Comparison of ENCODE assay signal across 16 cellular contexts in the genomic region with DNA sequence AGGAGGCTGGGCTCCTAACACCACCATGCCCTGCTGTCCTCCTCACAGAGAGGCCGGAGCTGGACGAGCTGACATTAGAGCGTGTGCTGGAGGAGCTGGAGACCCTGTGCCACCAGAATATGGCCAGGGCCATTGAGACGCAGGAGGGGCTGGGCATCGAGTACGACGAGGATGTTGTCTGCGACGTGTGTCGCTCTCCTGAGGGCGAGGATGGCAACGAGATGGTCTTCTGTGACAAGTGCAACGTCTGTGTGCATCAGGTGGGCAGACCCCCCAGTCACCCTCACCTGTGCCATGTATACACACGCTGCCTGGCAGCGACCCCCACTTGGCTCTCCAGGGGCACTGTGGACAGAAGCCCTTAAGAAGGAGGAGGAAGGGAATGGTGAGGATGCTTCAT. TPM values are rescaled to one million over a fixed set of nuclear protein-coding genes. Genes with fewer than 3 reads are reported as not detected.
A peak's percentile ranks its signal among the peaks of the same experiment; 100 is the strongest.
DNase-seq lines count a peak whose midpoint lies in the region; ATAC-seq and TF ChIP-seq lines count a peak whose summit lies in the region.
"Had no signal": no experiment of that assay in that cellular context is flagged by ENCODE, and none has a peak within 500 bp of the region (broad histone marks: within the 10 kb centered on the region; RNA-seq: fewer than 3 reads in every experiment).

No MANE protein-coding gene starts in this region.

- no peak overlapping the region for H2AFZ ChIP-seq in trophoblast cell (ENCODE audit: insufficient read depth, low read length, poor library complexity)

- no peak overlapping the region for H3K18ac ChIP-seq in trophoblast cell (ENCODE audit: low read length)

- no peak overlapping the region for H3K4me3 Mint-ChIP-seq in central memory CD8-positive, alpha-beta T cell

- WGBS in trophoblast cell (ENCODE audit: extremely low coverage, insufficient coverage, insufficient read length), result no CpG with 5 or more reads among the region's 15 CpGs

- H4K91ac ChIP-seq in trophoblast cell (ENCODE audit: low read depth, low read length), result no peak overlapping the region

- H3K79me1 ChIP-seq in trophoblast cell (ENCODE audit: low read length), result no peaks in the 10 kb centered on the region

- H3K27ac ChIP-seq in RWPE1 (peak overlapping the region; percentile 2; the same call in 1 of the 2 replicates), trophoblast cell (ENCODE audit: low read depth, low read length) (no peak overlapping the region)

- DNase-seq in activated naive CD4-positive, alpha-beta T cell treated with anti-CD3 and anti-CD28 coated beads, Interleukin-2, amount 50 U/mL, for 72 hours (ENCODE audit: low spot score in 2 of 2), result no peak
- no peak for DNase-seq in activated naive CD4-positive, alpha-beta T cell treated with anti-CD3 and anti-CD28 coated beads, Interleukin-2, amount 50 U/mL, for 16 hours
- DNase-seq in RWPE1 (ENCODE audit: low spot score) (no peak), trophoblast cell (no peak)
- DNase-seq in central memory CD8-positive, alpha-beta T cell (ENCODE audit: low spot score in 2 of 2), result no peak
- DNase-seq in activated effector memory CD4-positive, alpha-beta T cell treated with Interleukin-2 at 50 U/mL for 16 hours, result no peak
- DNase-seq: CD4-positive, CD25-positive, alpha-beta regulatory T cell; DMS79; KG1; NCI-H1092 treated with DMSO at 0.1 percent for 48 hours; NCI-H1436 treated with DMSO at 0.1 percent for 48 hours; NCI-H1930; NCI-H510A; NCI-H748 treated with DMSO at 0.1 percent for 48 hours had no signal

- peaks cover 4% of the 10 kb centered on the region in 2 donors for H3K9me3 Mint-ChIP-seq in activated naive CD4-positive, alpha-beta T cell treated with anti-CD3 and anti-CD28 coated beads, Interleukin-2, amount 50 U/mL, for 72 hours
- no peaks in the 10 kb centered on the region for H3K9me3 Mint-ChIP-seq in central memory CD8-positive, alpha-beta T cell
- H3K9me3 Mint-ChIP-seq: CD4-positive, CD25-positive, alpha-beta regulatory T cell had no signal

- no peak overlapping the region for H2AK5ac ChIP-seq in trophoblast cell (ENCODE audit: low read length)

- no peak overlapping the region for H3K4me2 ChIP-seq in trophoblast cell (ENCODE audit: low read length)

- H3K4me3 ChIP-seq in trophoblast cell (ENCODE audit: low read depth, low read length), result peak overlapping the region; percentile 10

- POLR2A ChIA-PET in RWPE1 (lab: Yijun Ruan, JAX; ENCODE audit: low non-redundant PET), result no interaction called here

- no peak overlapping the region for H3K4ac ChIP-seq in trophoblast cell (ENCODE audit: low read depth, low read length)

- no peaks in the 10 kb centered on the region for H3K4me1 ChIP-seq in trophoblast cell (ENCODE audit: control insufficient read depth in 1 of 2, insufficient read depth in 2 of 2, low read length in 2 of 2)

- H2BK5ac ChIP-seq in trophoblast cell (ENCODE audit: low read depth, low read length, poor library complexity), result no peak overlapping the region

- no peak overlapping the region for H3K14ac ChIP-seq in trophoblast cell (ENCODE audit: low read length)

- H3K9me3 ChIP-seq in trophoblast cell (ENCODE audit: insufficient read depth, low read depth, low read length), result peaks cover 6% of the 10 kb centered on the region

- no peak overlapping the region for H2BK12ac ChIP-seq in trophoblast cell (ENCODE audit: low read length)

- peaks cover 20 to 23% of the 10 kb centered on the region in 2 donors for H3K36me3 Mint-ChIP-seq in activated naive CD4-positive, alpha-beta T cell treated with anti-CD3 and anti-CD28 coated beads, Interleukin-2, amount 50 U/mL, for 72 hours
- peaks cover 50% of the 10 kb centered on the region for H3K36me3 Mint-ChIP-seq in central memory CD8-positive, alpha-beta T cell (ENCODE audit: insufficient read depth)

- peak overlapping the region; percentile 87 to 89 for H3K27ac Mint-ChIP-seq in activated naive CD4-positive, alpha-beta T cell treated with anti-CD3 and anti-CD28 coated beads, Interleukin-2, amount 50 U/mL, for 72 hours
- peak overlapping the region; percentile 38 for H3K27ac Mint-ChIP-seq in central memory CD8-positive, alpha-beta T cell (ENCODE audit: low read depth)

- no peaks in the 10 kb centered on the region for H3K27me3 ChIP-seq in trophoblast cell (ENCODE audit: insufficient read depth, low read length)

- no peak overlapping the region for H4K8ac ChIP-seq in trophoblast cell (ENCODE audit: low read depth, low read length)

- CTCF ChIA-PET in RWPE1 (lab: Yijun Ruan, JAX), result interaction anchor here (0.5 to 0.8 kb wide), 2 partner anchors 17 to 27 kb away, joined by 3 read pairs; no protein-coding TSS in a partner anchor

- peaks cover 15% of the 10 kb centered on the region for H3K4me1 Mint-ChIP-seq in central memory CD8-positive, alpha-beta T cell

- H3K9ac ChIP-seq in trophoblast cell (ENCODE audit: low read length), result no peak overlapping the region

- ATAC-seq in activated naive CD4-positive, alpha-beta T cell treated with anti-CD3 and anti-CD28 coated beads, Interleukin-2, amount 50 U/mL, for 72 hours, result no peak
- ATAC-seq in central memory CD8-positive, alpha-beta T cell (replicated peaks; ENCODE audit: extremely low read depth, poor library complexity, severe bottlenecking), result no peak
- ATAC-seq in HG03039 (IDR thresholded peaks at IDR 0.05; ENCODE audit: unreplicated experiment), result no peak
- ATAC-seq: Panc1 had no signal

- TF ChIP-seq CTCF in RWPE1 (conservative IDR thresholded peaks at IDR 0.05; ENCODE audit: low read depth), result no peak

- H3K23ac ChIP-seq in trophoblast cell (ENCODE audit: low read length), result no peak overlapping the region

- H3K27me3 Mint-ChIP-seq in central memory CD8-positive, alpha-beta T cell, result no peaks in the 10 kb centered on the region
- H3K27me3 Mint-ChIP-seq: CD4-positive, CD25-positive, alpha-beta regulatory T cell had no signal

- no peak overlapping the region for H4K12ac ChIP-seq in trophoblast cell (ENCODE audit: low read depth, low read length)

- H2BK120ac ChIP-seq in trophoblast cell (ENCODE audit: insufficient read depth, low read length, poor library complexity), result no peak overlapping the region

- peaks cover 14 to 16% of the 10 kb centered on the region in 2 experiments for H3K36me3 ChIP-seq in trophoblast cell (ENCODE audit: control insufficient read depth in 1 of 2, insufficient read depth in 2 of 2, low read length in 2 of 2)

- H3K79me2 ChIP-seq in trophoblast cell (ENCODE audit: control insufficient read depth, insufficient read depth, low read length, poor library complexity), result no peaks in the 10 kb centered on the region

RNA-seq across cellular contexts. Expression of gene JADE2, which starts 35.2 kb away (rescaled TPM):
- 10 to 100 TPM; 73.4 to 80.8 TPM for total RNA-seq in activated naive CD4-positive, alpha-beta T cell treated with anti-CD3 and anti-CD28 coated beads, Interleukin-2, amount 50 U/mL, for 72 hours
- polyA plus RNA-seq in trophoblast cell (2013), result 3.8 TPM in 2 replicates
